In genomic region chr6:155614606-155615005, GRCh38 we compare ENCODE assay signal across 36 cellular contexts.
"Had no signal": no experiment of that assay in that cellular context is flagged by ENCODE, and none has a peak within 500 bp of the region (broad histone marks: within the 10 kb centered on the region; RNA-seq: fewer than 3 reads in every experiment).

No MANE protein-coding gene starts in this region.

- H3K36me3 ChIP-seq: MG63 had no signal

- DNase-seq: Karpas-422, Kasumi-1, MG63, MM.1S, MV-4-11, NCI-H1048, NCI-H1092, NCI-H1092 treated with DMSO at 0.1 percent for 48 hours, NCI-H1105, NCI-H1105 treated with DMSO at 0.1 percent for 48 hours, NCI-H1417, NCI-H1417 treated with DMSO at 0.1 percent for 48 hours, NCI-H1436, NCI-H1436 treated with DMSO at 0.1 percent for 48 hours, NCI-H146, NCI-H1694, NCI-H1694 treated with DMSO at 0.1 percent for 48 hours, NCI-H187, NCI-H187 treated with DMSO at 0.1 percent for 48 hours, NCI-H1930, NCI-H2029, NCI-H2029 treated with DMSO at 0.1 percent for 48 hours, NCI-H2081, NCI-H2081 treated with DMSO at 0.1 percent for 48 hours, NCI-H2107, NCI-H2171, NCI-H2171 treated with DMSO at 0.1 percent for 48 hours, NCI-H2227 treated with DMSO at 0.1 percent for 48 hours, NCI-H226, NCI-H345, NCI-H446, NCI-H446 treated with DMSO at 0.1 percent for 48 hours, NCI-H510A, NCI-H510A treated with DMSO at 0.1 percent for 48 hours, NCI-H524, NCI-H524 treated with DMSO at 0.1 percent for 48 hours had no signal

- H3K27me3 ChIP-seq: MG63 had no signal

- H3K4me3 ChIP-seq: MG63 had no signal
